Comparison of ENCODE assay signal across 27 cellular contexts in the genomic region with DNA sequence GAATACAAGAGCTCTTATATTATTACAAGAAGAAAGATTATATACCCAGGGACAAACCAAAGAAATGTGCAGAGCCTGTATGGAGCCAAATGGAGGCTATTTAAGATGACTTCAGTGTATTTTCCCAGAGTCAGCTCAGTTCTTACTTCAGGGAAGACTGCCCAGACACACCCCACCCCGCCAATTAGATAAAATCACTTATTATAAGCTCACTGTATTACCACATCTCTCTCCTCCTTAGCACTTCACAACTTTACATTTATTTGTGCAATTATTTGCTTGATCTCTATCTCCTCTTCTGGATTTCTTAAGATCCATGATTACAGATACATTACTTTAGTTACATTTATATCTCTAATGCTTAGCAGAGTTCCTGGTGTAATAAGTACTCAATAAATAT.
"Had no signal": no experiment of that assay in that cellular context is flagged by ENCODE, and none has a peak within 500 bp of the region (broad histone marks: within the 10 kb centered on the region; RNA-seq: fewer than 3 reads in every experiment).

No MANE protein-coding gene starts in this region.

- DNase-seq: activated B cell treated with CpG ODN at 0.5 μM for 24 hours; activated CD4-positive, alpha-beta memory T cell treated with anti-CD3 and anti-CD28 coated beads, Interleukin-2, amount 10 ng/mL, durations not matched to agents 7 days and 5 days; activated CD4-positive, alpha-beta T cell treated with anti-CD3 and anti-CD28 coated beads for 36 hours; activated CD4-positive, alpha-beta T cell treated with anti-CD3 and anti-CD28 coated beads, Interleukin-2, amount 10 ng/mL, durations not matched to agents 7 days and 5 days; activated CD4-positive, alpha-beta T cell treated with anti-CD3 and anti-CD28 coated beads, Interleukin-2, amount 50 U/mL, for 4 hours; activated effector memory CD4-positive, alpha-beta T cell treated with Interleukin-2 at 50 U/mL for 16 hours; activated gamma-delta T cell treated with Interleukin-2 at 50 U/mL for 16 hours; activated naive CD4-positive, alpha-beta T cell treated with anti-CD3 and anti-CD28 coated beads, Interleukin-2, amount 50 U/mL, for 16 hours; activated naive CD4-positive, alpha-beta T cell treated with Interleukin-2 at 50 U/mL for 16 hours; activated T-cell treated with anti-CD3 and anti-CD28 coated beads, Interleukin-2, amount 50 U/mL, for 4 hours; amniotic stem cell; anterior cingulate cortex; body of pancreas; caudate nucleus; colonic mucosa; effector CD8-positive, alpha-beta T cell; foreskin keratinocyte; gastrocnemius medialis; glutamatergic neuron; heart left ventricle; SW 1271; T-cell; T-helper 9 cell; WERI-Rb-1 had no signal

- H3K27ac ChIP-seq: body of pancreas, colonic mucosa, epithelial cell of prostate, foreskin keratinocyte, gastrocnemius medialis, heart left ventricle, WERI-Rb-1 had no signal

- FAIRE-seq: endometrium, endothelial cell of umbilical vein had no signal
